Comparison of ENCODE assay signal across 8 cellular contexts in genomic region chr17:82457790-82458129, GRCh38. TPM values are rescaled to one million over a fixed set of nuclear protein-coding genes. Genes with fewer than 3 reads are reported as not detected.
DNase-seq lines count a peak whose midpoint lies in the region; ATAC-seq and TF ChIP-seq lines count a peak whose summit lies in the region.

No MANE protein-coding gene starts in this region.

- no peak overlapping the region for H3K23ac ChIP-seq in H9 (ENCODE audit: insufficient read length, low read depth, low read length)

- H3K27me3 Mint-ChIP-seq in H9 (ENCODE audit: low read depth): peaks cover under 1% of the 10 kb centered on the region
- H3K27me3 Mint-ChIP-seq in WTC11 (ENCODE audit: low read depth): peaks cover 3% of the 10 kb centered on the region; the same call in 1 of the 2 replicates
- H3K27me3 Mint-ChIP-seq in glutamatergic neuron (ENCODE audit: unreplicated experiment): peaks cover 3% of the 10 kb centered on the region

- TF ChIP-seq CTCF in H9 (conservative IDR thresholded peaks at IDR 0.05) (no peak), WTC11 (IDR thresholded peaks at IDR 0.05) (no peak), glutamatergic neuron (IDR thresholded peaks at IDR 0.05; ENCODE audit: partially characterized antibody, unreplicated experiment) (no peak)

- H3K9me3 ChIP-seq in H9 (ENCODE audit: control insufficient read depth, low read depth, low read length): no peaks in the 10 kb centered on the region
- no peaks in the 10 kb centered on the region for H3K9me3 ChIP-seq in skeletal muscle tissue (ENCODE audit: control insufficient read depth in 3 of 3, low read length in 3 of 3)

- H3K79me1 ChIP-seq in H9 (ENCODE audit: insufficient read depth, low read depth, low read length, poor library complexity, severe bottlenecking): no peaks in the 10 kb centered on the region

- H3T11ph ChIP-seq in H9 (ENCODE audit: low read length): no peak overlapping the region

- H3K56ac ChIP-seq in H9 (ENCODE audit: insufficient read length, low read depth, low read length): no peak overlapping the region

- H3K4me3 ChIP-seq in skeletal muscle tissue (ENCODE audit: low read length in 3 of 3): peak overlapping the region; percentile 78 to 85 (median 80)

- H3K27ac ChIP-seq in H9 (ENCODE audit: insufficient read length, low read depth, low read length) (no peak overlapping the region), skeletal muscle tissue (ENCODE audit: low read depth, low read length) (peak overlapping the region; percentile 100)

- CTCF ChIA-PET in WTC11 (lab: Charles Lee): no interaction called here

- H3K4me1 Mint-ChIP-seq in H9 (peaks cover 9 to 11% of the 10 kb centered on the region in 2 experiments), WTC11 (peaks cover 14% of the 10 kb centered on the region), glutamatergic neuron (ENCODE audit: low read depth, unreplicated experiment) (peaks cover 9% of the 10 kb centered on the region)

- peak overlapping the region; percentile 92 to 97 for H3K4me3 Mint-ChIP-seq in H9
- H3K4me3 Mint-ChIP-seq in WTC11: peak overlapping the region; percentile 94
- peak overlapping the region; percentile 86 for H3K4me3 Mint-ChIP-seq in glutamatergic neuron (ENCODE audit: unreplicated experiment)

- no peak overlapping the region for H3K18ac ChIP-seq in H9 (ENCODE audit: insufficient read length, low read depth, low read length)

- H3K36me3 Mint-ChIP-seq in H9 (ENCODE audit: insufficient read depth in 1 of 3, low read depth in 3 of 3): peaks cover 14 to 43% (median 34%) of the 10 kb centered on the region in 3 experiments
- peaks cover 33% of the 10 kb centered on the region for H3K36me3 Mint-ChIP-seq in WTC11
- H3K36me3 Mint-ChIP-seq in glutamatergic neuron (ENCODE audit: unreplicated experiment): no peaks in the 10 kb centered on the region

- H3K9ac ChIP-seq in H9 (ENCODE audit: extremely low read depth, insufficient read length, low read length) (no peak overlapping the region), skeletal muscle tissue (ENCODE audit: low read depth in 1 of 3, low read length in 3 of 3) (peak overlapping the region; percentile 99)

- H3K79me2 ChIP-seq in H9 (ENCODE audit: insufficient read depth, low read length): no peaks in the 10 kb centered on the region

- H2BK12ac ChIP-seq in H9 (ENCODE audit: insufficient read length, low read depth, low read length): no peak overlapping the region

- peaks cover 6% of the 10 kb centered on the region for H3K23me2 ChIP-seq in H9 (ENCODE audit: insufficient read length, low read depth, low read length, poor library complexity, severe bottlenecking)

- no peak overlapping the region for H4K8ac ChIP-seq in H9 (replicated peaks; ENCODE audit: insufficient read length, low read depth, low read length)

- no peak for DNase-seq in H9
- DNase-seq in WTC11 (ENCODE audit: low spot score): no peak
- no peak for DNase-seq in glutamatergic neuron
- no peak for DNase-seq in dedifferentiated amniotic fluid mesenchymal stem cell (ENCODE audit: extremely low spot score)
- no peak for DNase-seq in stimulated activated CD4-positive, alpha-beta T cell treated with anti-CD3 and anti-CD28 coated beads, Interleukin-15, amount 100 ng/mL, for 24 hours

- H2BK5ac ChIP-seq in H9 (ENCODE audit: insufficient read length, low read length): no peak overlapping the region

- no peaks in the 10 kb centered on the region for H4K20me1 ChIP-seq in H9 (ENCODE audit: control insufficient read depth, insufficient read depth, insufficient read length)

- H3K4me1 ChIP-seq in H9 (ENCODE audit: insufficient read depth, low read length): no peaks in the 10 kb centered on the region
- peaks cover 18 to 30% (median 19%) of the 10 kb centered on the region in 3 donors for H3K4me1 ChIP-seq in skeletal muscle tissue (ENCODE audit: control insufficient read depth in 3 of 3, insufficient read depth in 3 of 3, low read length in 3 of 3)

- H3K36me3 ChIP-seq in skeletal muscle tissue (ENCODE audit: control insufficient read depth in 3 of 3, insufficient read depth in 3 of 3, low read length in 3 of 3): peaks cover 19 to 26% (median 21%) of the 10 kb centered on the region in 3 donors

- H3K14ac ChIP-seq in H9 (ENCODE audit: insufficient read depth, low read length): no peak overlapping the region

- H2BK15ac ChIP-seq in H9 (ENCODE audit: low read depth, low read length): no peak overlapping the region

- no peaks in the 10 kb centered on the region for H3K27me3 ChIP-seq in H9 (ENCODE audit: insufficient read depth, low read length)
- H3K27me3 ChIP-seq in skeletal muscle tissue (ENCODE audit: control insufficient read depth in 3 of 3, insufficient read depth in 3 of 3, low read length in 3 of 3): no peaks in the 10 kb centered on the region

- H2BK20ac ChIP-seq in H9 (ENCODE audit: low read depth, low read length, poor library complexity, severe bottlenecking): no peak overlapping the region

- peak overlapping the region in 1 of 3 experiments; percentile 91; a peak in 2 of 7 replicates for H3K27ac Mint-ChIP-seq in H9
- peak overlapping the region; percentile 92 for H3K27ac Mint-ChIP-seq in WTC11
- H3K27ac Mint-ChIP-seq in glutamatergic neuron (ENCODE audit: unreplicated experiment): peak overlapping the region; percentile 98

- no peak overlapping the region for H3K4ac ChIP-seq in H9 (ENCODE audit: low read depth, low read length)

- H2AK5ac ChIP-seq in H9 (ENCODE audit: insufficient read length, low read length): no peak overlapping the region

- H2BK120ac ChIP-seq in H9 (ENCODE audit: low read depth, low read length, poor library complexity, severe bottlenecking): no peak overlapping the region

- peak overlapping the region; percentile 38 for H3K4me2 ChIP-seq in H9 (ENCODE audit: insufficient read depth, insufficient read length, low read length)

- H4K91ac ChIP-seq in H9 (ENCODE audit: insufficient read length, low read depth, low read length): no peak overlapping the region

- peaks cover 20 to 24% of the 10 kb centered on the region in 2 experiments for H3K9me3 Mint-ChIP-seq in H9
- H3K9me3 Mint-ChIP-seq in WTC11: peaks cover 22% of the 10 kb centered on the region
- H3K9me3 Mint-ChIP-seq in glutamatergic neuron (ENCODE audit: unreplicated experiment): peaks cover 11% of the 10 kb centered on the region

- no CpG with 5 or more reads among the region's 3 CpGs for WGBS in H9 (ENCODE audit: extremely low coverage, insufficient read length, low lambda C conversion rate)

- POLR2A ChIA-PET in WTC11 (lab: Charles Lee): no interaction called here

- H4K5ac ChIP-seq in H9 (ENCODE audit: insufficient read length, low read depth, low read length): no peak overlapping the region

- no peak overlapping the region for H2AFZ ChIP-seq in H9 (ENCODE audit: low read length)

- ATAC-seq in WTC11 (no peak), GM18873 (IDR thresholded peaks at IDR 0.05; ENCODE audit: low FRiP score, unreplicated experiment) (no peak), GM18861 (IDR thresholded peaks at IDR 0.05; ENCODE audit: unreplicated experiment) (no peak)

TF ChIP-seq in WTC11, 78 proteins besides CTCF, POLR2A, EP300 and RAD21:
- TF ChIP-seq ESRRA (CRISPR knock-in tag; IDR thresholded peaks at IDR 0.05; ENCODE audit: borderline replicate concordance): no peak
- TF ChIP-seq ZNF232 (CRISPR knock-in tag; IDR thresholded peaks at IDR 0.05): no peak
- no peak for TF ChIP-seq FOXK1 (CRISPR knock-in tag; IDR thresholded peaks at IDR 0.05)
- TF ChIP-seq, protein P1, sequence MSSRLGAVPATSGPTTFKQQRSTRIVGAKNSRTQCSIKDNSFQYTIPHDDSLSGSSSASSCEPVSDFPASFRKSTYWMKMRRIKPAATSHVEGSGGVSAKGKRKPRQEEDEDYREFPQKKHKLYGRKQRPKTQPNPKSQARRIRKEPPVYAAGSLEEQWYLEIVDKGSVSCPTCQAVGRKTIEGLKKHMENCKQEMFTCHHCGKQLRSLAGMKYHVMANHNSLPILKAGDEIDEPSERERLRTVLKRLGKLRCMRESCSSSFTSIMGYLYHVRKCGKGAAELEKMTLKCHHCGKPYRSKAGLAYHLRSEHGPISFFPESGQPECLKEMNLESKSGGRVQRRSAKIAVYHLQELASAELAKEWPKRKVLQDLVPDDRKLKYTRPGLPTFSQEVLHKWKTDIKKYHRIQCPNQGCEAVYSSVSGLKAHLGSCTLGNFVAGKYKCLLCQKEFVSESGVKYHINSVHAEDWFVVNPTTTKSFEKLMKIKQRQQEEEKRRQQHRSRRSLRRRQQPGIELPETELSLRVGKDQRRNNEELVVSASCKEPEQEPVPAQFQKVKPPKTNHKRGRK (CRISPR knock-in tag; IDR thresholded peaks at IDR 0.05; ENCODE audit: borderline replicate concordance): no peak
TF ChIP-seq in WTC11: peak in this region for 0.

RNA-seq across cellular contexts. Expression of gene NARF, which starts 0.8 kb away (rescaled TPM):
- total RNA-seq in H9 (2021) (124 and 129 TPM in 2 replicates), WTC11 (2021) (96.7 to 125 TPM (median 117 TPM) in 3 replicates), glutamatergic neuron (ENCODE audit: unreplicated experiment) (177 TPM), skeletal muscle tissue (21.9 TPM)

RNA-seq across cellular contexts. Expression of gene CYBC1, which starts 7.2 kb away (rescaled TPM):
- total RNA-seq in H9 (2021) (80.4 and 81.7 TPM in 2 replicates), WTC11 (2021) (61.5 to 71.7 TPM (median 65.5 TPM) in 3 replicates), glutamatergic neuron (ENCODE audit: unreplicated experiment) (134 TPM), skeletal muscle tissue (15.1 TPM)

RNA-seq across cellular contexts. Expression of gene OGFOD3, which starts 39.4 kb away (rescaled TPM):
- total RNA-seq in H9 (2021) (25.4 and 27.8 TPM in 2 replicates), WTC11 (2021) (20.4 to 24.0 TPM (median 22.5 TPM) in 3 replicates), glutamatergic neuron (ENCODE audit: unreplicated experiment) (23.0 TPM), skeletal muscle tissue (20.9 TPM)

RNA-seq across cellular contexts. Expression of gene HEXD, which starts 39.6 kb away (rescaled TPM):
- 23.2 and 24.1 TPM in 2 replicates for total RNA-seq in H9 (2021)
- total RNA-seq in WTC11 (2021): 36.0 to 40.0 TPM (median 37.1 TPM) in 3 replicates
- total RNA-seq in glutamatergic neuron (ENCODE audit: unreplicated experiment): 58.7 TPM
- total RNA-seq in skeletal muscle tissue: 11.5 TPM
